8 cellular contexts compared by ENCODE assay signal in the genomic region with DNA sequence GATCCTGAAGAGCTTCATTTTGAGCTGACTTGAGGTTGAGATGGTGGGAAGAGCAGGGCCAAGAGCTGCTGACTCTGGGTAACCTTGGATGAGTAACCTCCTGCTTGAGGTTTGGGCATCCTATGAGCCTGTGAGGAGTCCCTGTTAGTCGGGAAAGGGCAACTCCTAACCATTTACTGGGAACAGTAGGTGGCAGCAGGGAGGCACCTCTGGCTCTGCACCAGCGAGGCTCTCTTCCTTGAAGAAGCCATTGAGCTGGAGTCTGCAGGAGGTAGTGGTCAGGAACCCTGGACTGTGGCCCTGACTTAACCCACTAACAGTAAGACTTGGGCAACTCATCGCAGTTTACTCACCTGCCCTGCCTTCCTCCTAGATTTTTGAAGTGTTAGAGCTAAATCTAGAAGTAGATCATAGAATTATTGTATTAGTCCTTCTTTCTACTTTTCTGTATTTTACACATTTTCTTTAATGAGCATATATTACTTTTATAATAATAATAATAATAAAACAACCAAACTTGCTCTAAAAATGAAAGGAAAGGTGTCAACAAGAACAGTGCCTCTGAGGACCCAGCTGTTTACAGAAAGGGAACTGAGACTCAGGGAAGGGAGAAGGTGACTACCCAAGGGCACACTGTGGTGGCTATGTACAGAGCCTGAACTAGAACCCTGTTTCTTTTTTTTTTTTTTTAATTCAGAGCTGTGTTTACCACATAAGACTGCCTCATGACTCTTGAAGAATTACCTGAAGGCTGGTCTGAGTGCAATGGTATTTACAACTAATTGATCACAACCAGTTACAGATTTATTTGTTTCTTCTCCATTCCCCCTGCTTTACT. TPM values are rescaled to one million over a fixed set of nuclear protein-coding genes. Genes with fewer than 3 reads are reported as not detected.
DNase-seq lines count a peak whose midpoint lies in the region; ATAC-seq, FAIRE-seq and TF ChIP-seq lines count a peak whose summit lies in the region.

No MANE protein-coding gene starts in this region.

- H2AFZ ChIP-seq in OCI-LY3 (ENCODE audit: low read depth, low read length): no peak overlapping the region

- peaks cover 0 to 6% (median 2%) of the 10 kb centered on the region in 4 donors for H3K4me1 Mint-ChIP-seq in CD4-positive, CD25-positive, alpha-beta regulatory T cell
- peaks cover 5% of the 10 kb centered on the region for H3K4me1 Mint-ChIP-seq in nephron progenitor cell

- no peaks in the 10 kb centered on the region for H3K9me3 ChIP-seq in CD4-positive, CD25-positive, alpha-beta regulatory T cell (ENCODE audit: control insufficient read depth in 2 of 2, low read length in 2 of 2)
- H3K9me3 ChIP-seq in OCI-LY3 (ENCODE audit: insufficient read depth, low read length): no peaks in the 10 kb centered on the region

- no peak overlapping the region for H3K4me3 ChIP-seq in CD4-positive, CD25-positive, alpha-beta regulatory T cell (ENCODE audit: low read depth, low read length)
- peak overlapping the region; percentile 46 for H3K4me3 ChIP-seq in OCI-LY3 (ENCODE audit: low read length)
- H3K4me3 ChIP-seq in fibroblast of mammary gland (ENCODE audit: control insufficient read depth, low read depth, low read length): no peak overlapping the region

- H3K27me3 Mint-ChIP-seq in CD4-positive, CD25-positive, alpha-beta regulatory T cell: peaks cover 26% of the 10 kb centered on the region
- H3K27me3 Mint-ChIP-seq in nephron progenitor cell (ENCODE audit: low read depth, poor library complexity): peaks cover 25% of the 10 kb centered on the region

- H4K20me1 ChIP-seq in OCI-LY3 (ENCODE audit: insufficient read depth, low read length): no peaks in the 10 kb centered on the region

- H3K9ac ChIP-seq in OCI-LY3 (ENCODE audit: low read length): no peak overlapping the region

- H3K9me3 Mint-ChIP-seq in CD4-positive, CD25-positive, alpha-beta regulatory T cell: no peaks in the 10 kb centered on the region
- no peaks in the 10 kb centered on the region for H3K9me3 Mint-ChIP-seq in nephron progenitor cell

- no peaks in the 10 kb centered on the region for H3K36me3 Mint-ChIP-seq in CD4-positive, CD25-positive, alpha-beta regulatory T cell
- no peaks in the 10 kb centered on the region for H3K36me3 Mint-ChIP-seq in nephron progenitor cell (ENCODE audit: low read depth)

- peaks cover 5% of the 10 kb centered on the region for H3K4me1 ChIP-seq in CD4-positive, CD25-positive, alpha-beta regulatory T cell (ENCODE audit: control insufficient read depth, insufficient read depth, low read length, poor library complexity, severe bottlenecking)
- peaks cover 20% of the 10 kb centered on the region for H3K4me1 ChIP-seq in OCI-LY3 (ENCODE audit: low read length)

- H3K4me2 ChIP-seq in OCI-LY3 (ENCODE audit: low read length): peak overlapping the region; percentile 72

- no peaks in the 10 kb centered on the region for H3K27me3 ChIP-seq in CD4-positive, CD25-positive, alpha-beta regulatory T cell (ENCODE audit: control insufficient read depth, insufficient read depth, low read length)
- H3K27me3 ChIP-seq in OCI-LY3 (ENCODE audit: low read depth, low read length): peaks cover 29% of the 10 kb centered on the region

- TF ChIP-seq CTCF in OCI-LY3 (IDR thresholded peaks at IDR 0.05; ENCODE audit: low read depth, low read length) (peak; percentile 92), fibroblast of mammary gland (conservative IDR thresholded peaks at IDR 0.05; ENCODE audit: control insufficient read depth, insufficient read depth, low read depth, low read length) (peak; percentile 89), nephron progenitor cell (IDR thresholded peaks at IDR 0.05) (peak; percentile 71)

- H3K36me3 ChIP-seq in CD4-positive, CD25-positive, alpha-beta regulatory T cell (ENCODE audit: control insufficient read depth, insufficient read depth, low read length): no peaks in the 10 kb centered on the region
- no peaks in the 10 kb centered on the region for H3K36me3 ChIP-seq in OCI-LY3 (replicated peaks; ENCODE audit: low read depth, low read length)

- DNase-seq in CD4-positive, CD25-positive, alpha-beta regulatory T cell: peak; percentile 25 to 66 (median 63)
- peak; percentile 47 for DNase-seq in GM19239 (ENCODE audit: insufficient read length, low spot score)
- peak; percentile 71 for DNase-seq in HT-29 (ENCODE audit: low spot score)
- DNase-seq in activated T-cell treated with anti-CD3 and anti-CD28 coated beads, Interleukin-2, amount 50 U/mL, for 1 hour: peak; percentile 55
- peak; percentile 87 for DNase-seq in fibroblast of mammary gland (ENCODE audit: low read depth)
- DNase-seq in nephron progenitor cell: peak; percentile 70
- DNase-seq in stimulated activated naive CD8-positive, alpha-beta T cell treated with anti-CD3 and anti-CD28 coated beads, Interleukin-15, Interleukin-2, amounts not matched to agents 100 U/mL and 50 U/mL, for 24 hours: peak; percentile 67

- H3K79me2 ChIP-seq in OCI-LY3 (ENCODE audit: low read length): no peaks in the 10 kb centered on the region

- peak; percentile 70 to 83 for ATAC-seq in CD4-positive, CD25-positive, alpha-beta regulatory T cell (ENCODE audit: low read depth in 2 of 2)
- peak; percentile 81 for ATAC-seq in stimulated activated naive CD8-positive, alpha-beta T cell treated with anti-CD3 and anti-CD28 coated beads, Interleukin-15, Interleukin-2, amounts not matched to agents 100 U/mL and 50 U/mL, for 24 hours

- H3K27ac Mint-ChIP-seq in CD4-positive, CD25-positive, alpha-beta regulatory T cell: no peak overlapping the region
- no peak overlapping the region for H3K27ac Mint-ChIP-seq in nephron progenitor cell

- no peak overlapping the region for H3K27ac ChIP-seq in CD4-positive, CD25-positive, alpha-beta regulatory T cell (ENCODE audit: insufficient read depth, low read length, poor library complexity, severe bottlenecking)
- no peak overlapping the region for H3K27ac ChIP-seq in OCI-LY3 (ENCODE audit: low read length)

- no peak overlapping the region for H3K4me3 Mint-ChIP-seq in CD4-positive, CD25-positive, alpha-beta regulatory T cell
- no peak overlapping the region for H3K4me3 Mint-ChIP-seq in nephron progenitor cell

- peak; percentile 95 for FAIRE-seq in GM19239 (lab: Jason Lieb, UNC)

RNA-seq across cellular contexts. Expression of a gene that starts 47.5 kb away (rescaled TPM):
- total RNA-seq in CD4-positive, CD25-positive, alpha-beta regulatory T cell: 106 TPM
- 100 to 1,000 TPM; 175 to 288 (median 253) TPM for polyA plus RNA-seq in CD4-positive, CD25-positive, alpha-beta regulatory T cell
- not detected in 2 replicates for total RNA-seq in HT-29 (2014; rRNA removed; shearing (Covaris generic))

RNA-seq across cellular contexts. Expression of a gene that starts 53.7 kb away (rescaled TPM):
- 21.1 TPM for total RNA-seq in CD4-positive, CD25-positive, alpha-beta regulatory T cell
- 1 to 10 TPM; 3.6 to 7.7 (median 5.3) TPM for polyA plus RNA-seq in CD4-positive, CD25-positive, alpha-beta regulatory T cell
- total RNA-seq in HT-29 (2014; rRNA removed; shearing (Covaris generic)): 12.2 and 14.6 TPM in 2 replicates

RNA-seq across cellular contexts. Expression of a gene that starts 58.1 kb away (rescaled TPM):
- total RNA-seq in CD4-positive, CD25-positive, alpha-beta regulatory T cell: 159 TPM
- 100 to 1,000 TPM; 303 to 341 (median 316) TPM for polyA plus RNA-seq in CD4-positive, CD25-positive, alpha-beta regulatory T cell
- 104 and 118 TPM in 2 replicates for total RNA-seq in HT-29 (2014; rRNA removed; shearing (Covaris generic))

Comparison
In these comparisons a context has a peak if more than half of its experiments do, and no peak if none do; other contexts are left out.
1. RNA of a gene that starts 47.5 kb away (total RNA-seq): 106 TPM in CD4-positive, CD25-positive, alpha-beta regulatory T cell (single experiment); not detected in HT-29; every median in the first group is over 100 times any median in the second.
2. Peak in every context shown above with its lines, with median percentiles within 50 percentile points of each other: DNase-seq and CTCF ChIP-seq.